Comparison of ENCODE assay signal across 18 cellular contexts in the genomic region with DNA sequence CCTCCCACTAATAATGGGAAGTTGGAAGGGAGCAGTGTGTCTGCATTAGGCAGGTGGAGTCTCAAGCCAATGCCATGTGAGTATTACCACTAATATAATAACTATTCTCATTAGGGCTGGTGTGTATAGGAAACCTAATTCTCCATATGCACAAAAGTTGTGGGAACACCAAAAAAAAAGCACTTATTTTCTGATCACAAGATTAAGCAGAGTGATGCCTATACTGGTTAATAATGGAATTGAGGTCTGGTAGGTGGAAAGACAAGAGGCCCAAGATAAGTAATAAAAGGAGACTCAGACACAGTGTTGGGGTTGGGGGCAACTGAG. TPM values are rescaled to one million over a fixed set of nuclear protein-coding genes. Genes with fewer than 3 reads are reported as not detected.
DNase-seq lines count a peak whose midpoint lies in the region; ATAC-seq and TF ChIP-seq lines count a peak whose summit lies in the region.
"Had no signal": no experiment of that assay in that cellular context is flagged by ENCODE, and none has a peak within 500 bp of the region (broad histone marks: within the 10 kb centered on the region; RNA-seq: fewer than 3 reads in every experiment).

No MANE protein-coding gene starts in this region.

- H3K4me3 Mint-ChIP-seq in progenitor cell of endocrine pancreas (ENCODE audit: low read depth), result no peak overlapping the region
- H3K4me3 Mint-ChIP-seq in T-helper 2 cell treated with Interferon-gamma antibody and Interleukin-4, amounts not matched to agents 5 μg/mL and 100 μg/mL, for 36 hours, result no peak overlapping the region
- H3K4me3 Mint-ChIP-seq: activated naive CD8-positive, alpha-beta T cell treated with anti-CD3 and anti-CD28 coated beads, Interleukin-2, amount 50 U/mL, for 24 hours; dendritic cell treated with granulocyte-macrophage colony-stimulating factor and Interleukin-4, amounts not matched to agents 40 ng/mL and 50 ng/mL, for 4 days had no signal

- no peak for DNase-seq in progenitor cell of endocrine pancreas (ENCODE audit: low spot score, unreplicated experiment)
- DNase-seq in NCI-H1105 treated with DMSO at 0.1 percent for 48 hours (lab: John Stamatoyannopoulos, UW), result no peak
- DNase-seq in lower lobe of right lung, result no peak
- DNase-seq in T-helper 2 cell treated with Interferon-gamma antibody and Interleukin-4, amounts not matched to agents 5 μg/mL and 100 μg/mL, for 36 hours (ENCODE audit: low spot score), result no peak

- peak; percentile 54 for TF ChIP-seq CTCF in C4-2B (conservative IDR thresholded peaks at IDR 0.05)
- TF ChIP-seq CTCF in KMS-11 (conservative IDR thresholded peaks at IDR 0.05; ENCODE audit: low read depth, low read length), result no peak; the same call in none of the 2 replicates
- peak; percentile 36 for TF ChIP-seq CTCF in VCaP (conservative IDR thresholded peaks at IDR 0.05)
- no peak for TF ChIP-seq CTCF in progenitor cell of endocrine pancreas (IDR thresholded peaks at IDR 0.05; ENCODE audit: unreplicated experiment)
- TF ChIP-seq CTCF in lower lobe of right lung (IDR thresholded peaks at IDR 0.05), result no peak

- no peaks in the 10 kb centered on the region for H3K9me3 Mint-ChIP-seq in progenitor cell of endocrine pancreas (ENCODE audit: low read depth)
- H3K9me3 Mint-ChIP-seq in T-helper 2 cell treated with Interferon-gamma antibody and Interleukin-4, amounts not matched to agents 5 μg/mL and 100 μg/mL, for 36 hours, result no peaks in the 10 kb centered on the region
- H3K9me3 Mint-ChIP-seq: activated naive CD8-positive, alpha-beta T cell treated with anti-CD3 and anti-CD28 coated beads, Interleukin-2, amount 50 U/mL, for 24 hours; dendritic cell treated with granulocyte-macrophage colony-stimulating factor and Interleukin-4, amounts not matched to agents 40 ng/mL and 50 ng/mL, for 4 days had no signal

- no peaks in the 10 kb centered on the region for H4K20me1 ChIP-seq in KMS-11 (ENCODE audit: insufficient read depth)

- peaks cover 11% of the 10 kb centered on the region for H3K27me3 Mint-ChIP-seq in progenitor cell of endocrine pancreas
- H3K27me3 Mint-ChIP-seq in T-helper 2 cell treated with Interferon-gamma antibody and Interleukin-4, amounts not matched to agents 5 μg/mL and 100 μg/mL, for 36 hours (ENCODE audit: low read depth), result peaks cover 12% of the 10 kb centered on the region
- H3K27me3 Mint-ChIP-seq: dendritic cell treated with granulocyte-macrophage colony-stimulating factor and Interleukin-4, amounts not matched to agents 40 ng/mL and 50 ng/mL, for 4 days had no signal

- H3K9me3 ChIP-seq in lower lobe of right lung, result no peaks in the 10 kb centered on the region
- H3K9me3 ChIP-seq: Caco-2, left lung, neutrophil, SK-N-SH, tibial nerve had no signal

- H3K4me1 Mint-ChIP-seq in progenitor cell of endocrine pancreas (ENCODE audit: low read depth), result peaks cover 2% of the 10 kb centered on the region
- H3K4me1 Mint-ChIP-seq in T-helper 2 cell treated with Interferon-gamma antibody and Interleukin-4, amounts not matched to agents 5 μg/mL and 100 μg/mL, for 36 hours (ENCODE audit: low read depth), result peaks cover 13% of the 10 kb centered on the region

- intact Hi-C loops in lower lobe of right lung (cut with DNase I), result loop anchor here (5.0 kb wide), 1 partner anchor 180 kb away; a partner anchor contains a TSS

- H3K27me3 ChIP-seq in KMS-11 (ENCODE audit: insufficient read depth, low read depth) (no peaks in the 10 kb centered on the region), lower lobe of right lung (ENCODE audit: low read depth) (no peaks in the 10 kb centered on the region)
- H3K27me3 ChIP-seq: left lung, neutrophil, tibial nerve had no signal

- no peaks in the 10 kb centered on the region for H3K36me3 Mint-ChIP-seq in progenitor cell of endocrine pancreas (ENCODE audit: insufficient read depth)
- no peaks in the 10 kb centered on the region for H3K36me3 Mint-ChIP-seq in T-helper 2 cell treated with Interferon-gamma antibody and Interleukin-4, amounts not matched to agents 5 μg/mL and 100 μg/mL, for 36 hours (ENCODE audit: low read depth)

- no peak overlapping the region for H3K27ac ChIP-seq in C4-2B
- no peak overlapping the region for H3K27ac ChIP-seq in KMS-11
- H3K27ac ChIP-seq in VCaP, result no peak overlapping the region
- H3K27ac ChIP-seq in lower lobe of right lung, result no peak overlapping the region
- H3K27ac ChIP-seq: GM23248, HL-60, left lung, neutrophil, tibial nerve had no signal

- ATAC-seq in HG02642 (IDR thresholded peaks at IDR 0.05; ENCODE audit: poor library complexity, unreplicated experiment) (no peak), lower lobe of right lung (no peak)

- peak overlapping the region; percentile 16; the same call in 1 of the 2 replicates for H3K4me2 ChIP-seq in KMS-11
- H3K4me2 ChIP-seq: SK-N-SH had no signal

- H3K36me3 ChIP-seq in KMS-11 (ENCODE audit: insufficient read depth) (no peaks in the 10 kb centered on the region), lower lobe of right lung (no peaks in the 10 kb centered on the region)
- H3K36me3 ChIP-seq: left lung, neutrophil, tibial nerve had no signal

- no peak overlapping the region for H3K9ac ChIP-seq in KMS-11
- H3K9ac ChIP-seq: GM23248, SK-N-SH had no signal

- H3K79me2 ChIP-seq in KMS-11 (ENCODE audit: insufficient read depth, low read depth), result no peaks in the 10 kb centered on the region

- peak overlapping the region; percentile 32 for H2AFZ ChIP-seq in KMS-11 (ENCODE audit: low read depth)
- H2AFZ ChIP-seq: GM23248 had no signal

- H3K27ac Mint-ChIP-seq in progenitor cell of endocrine pancreas, result peak overlapping the region; percentile 1
- no peak overlapping the region for H3K27ac Mint-ChIP-seq in T-helper 2 cell treated with Interferon-gamma antibody and Interleukin-4, amounts not matched to agents 5 μg/mL and 100 μg/mL, for 36 hours
- H3K27ac Mint-ChIP-seq: dendritic cell treated with granulocyte-macrophage colony-stimulating factor and Interleukin-4, amounts not matched to agents 40 ng/mL and 50 ng/mL, for 4 days had no signal

- H3K4me3 ChIP-seq in KMS-11 (IDR thresholded peaks at IDR 0.05; ENCODE audit: insufficient read depth, low read depth, low read length) (no peak overlapping the region), lower lobe of right lung (no peak overlapping the region)
- H3K4me3 ChIP-seq: GM23248, left lung, tibial nerve had no signal

- H3K4me1 ChIP-seq in KMS-11 (ENCODE audit: low read depth, poor library complexity, severe bottlenecking), result peaks cover 49% of the 10 kb centered on the region
- H3K4me1 ChIP-seq in lower lobe of right lung, result peaks cover 11% of the 10 kb centered on the region
- H3K4me1 ChIP-seq: Caco-2, left lung had no signal

RNA-seq across cellular contexts. Expression of a gene that starts 7.0 kb away (rescaled TPM):
- total RNA-seq in progenitor cell of endocrine pancreas (1.6 and 2.0 TPM in 2 replicates), lower lobe of right lung (48.7 TPM)
- total RNA-seq: G401 had no signal

RNA-seq across cellular contexts. Expression of a gene that starts 56.6 kb away (rescaled TPM):
- total RNA-seq in progenitor cell of endocrine pancreas (289 and 296 TPM in 2 replicates), lower lobe of right lung (121 TPM)

Comparison
In these comparisons a context has a peak if more than half of its experiments do, and no peak if none do; other contexts are left out.
1. CTCF ChIP-seq: peak in C4-2B (single experiment) and VCaP (single experiment); none in KMS-11 (single experiment), progenitor cell of endocrine pancreas (single experiment) and lower lobe of right lung (single experiment).
2. RNA of a gene that starts 7.0 kb away (total RNA-seq): 48.7 TPM in lower lobe of right lung (single experiment); 1.6 to 2.0 TPM in progenitor cell of endocrine pancreas; every median in the first group is over 10 times any median in the second.